ENCODE assay signal across 8 cellular contexts in the genomic region with DNA sequence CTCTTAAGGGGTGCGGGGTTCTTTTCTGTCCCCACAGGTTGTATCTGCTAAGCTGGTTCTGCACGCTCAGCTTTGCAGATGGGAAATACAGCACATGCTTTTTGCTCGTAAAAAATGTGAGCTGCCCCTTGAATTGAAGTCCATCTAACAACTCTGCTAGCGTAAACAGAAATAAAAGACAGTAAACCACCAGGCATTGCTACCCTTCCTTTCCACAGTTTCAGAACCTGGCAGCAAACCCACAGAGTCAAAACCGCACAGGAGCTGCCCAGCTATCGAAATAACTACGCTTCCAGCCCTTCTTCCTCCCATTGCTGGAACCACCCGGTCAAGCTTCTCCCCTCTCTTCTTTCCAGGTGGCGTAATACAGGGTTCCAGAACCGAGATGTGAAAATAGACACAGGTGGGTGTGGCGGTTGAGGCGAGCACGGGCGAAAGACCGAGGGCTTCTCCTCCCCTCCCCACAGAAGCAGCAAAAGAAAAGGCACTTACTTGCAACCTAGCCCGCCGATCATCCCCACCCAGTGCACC. TPM values are rescaled to one million over a fixed set of nuclear protein-coding genes. Genes with fewer than 3 reads are reported as not detected.
DNase-seq lines count a peak whose midpoint lies in the region; ATAC-seq and TF ChIP-seq lines count a peak whose summit lies in the region.

No MANE protein-coding gene starts in this region.

- no peaks in the 10 kb centered on the region for H3K36me3 Mint-ChIP-seq in activated naive CD8-positive, alpha-beta T cell treated with anti-CD3 and anti-CD28 coated beads for 36 hours

- peak overlapping the region; percentile 17 for H3K27ac ChIP-seq in substantia nigra (ENCODE audit: low read depth, low read length, poor library complexity, severe bottlenecking)

- no peak for TF ChIP-seq CTCF in kidney epithelial cell (IDR thresholded peaks at IDR 0.05; ENCODE audit: insufficient read depth, low read length, poor library complexity, severe bottlenecking)

- peaks cover 46% of the 10 kb centered on the region for H3K27me3 Mint-ChIP-seq in activated naive CD8-positive, alpha-beta T cell treated with anti-CD3 and anti-CD28 coated beads for 36 hours

- no peak overlapping the region for H3K27ac Mint-ChIP-seq in activated naive CD8-positive, alpha-beta T cell treated with anti-CD3 and anti-CD28 coated beads for 36 hours

- peak overlapping the region; percentile 72 for H3K4me3 Mint-ChIP-seq in activated naive CD8-positive, alpha-beta T cell treated with anti-CD3 and anti-CD28 coated beads for 36 hours

- no peaks in the 10 kb centered on the region for H3K36me3 ChIP-seq in kidney epithelial cell (ENCODE audit: control insufficient read depth, insufficient read depth, low read length)

- H3K4me1 Mint-ChIP-seq in activated naive CD8-positive, alpha-beta T cell treated with anti-CD3 and anti-CD28 coated beads for 36 hours, result peaks cover 9% of the 10 kb centered on the region

- DNase-seq in SKM-1 treated with dmso at 0.1 percent for 144 hours (lab: John Stamatoyannopoulos, UW; ENCODE audit: unreplicated experiment), result peak; percentile 33
- DNase-seq in SKM-1 (lab: John Stamatoyannopoulos, UW; ENCODE audit: unreplicated experiment), result no peak
- DNase-seq in activated naive CD8-positive, alpha-beta T cell treated with anti-CD3 and anti-CD28 coated beads for 36 hours, result peak; percentile 0
- no peak for DNase-seq in kidney epithelial cell (ENCODE audit: low read depth)
- no peak for DNase-seq in substantia nigra (lab: John Stamatoyannopoulos, UW)
- no peak for DNase-seq in occipital lobe (lab: John Stamatoyannopoulos, UW)
- no peak for DNase-seq in mesenteric fat pad (ENCODE audit: low spot score)

- peak overlapping the region; percentile 50 for H3K4me3 ChIP-seq in kidney epithelial cell (ENCODE audit: low read depth, low read length)

- no peaks in the 10 kb centered on the region for H3K27me3 ChIP-seq in kidney epithelial cell (ENCODE audit: control insufficient read depth, insufficient read depth, low read length)

- ATAC-seq in HG03139 (IDR thresholded peaks at IDR 0.05; ENCODE audit: unreplicated experiment), result peak; percentile 26

- no peaks in the 10 kb centered on the region for H3K9me3 Mint-ChIP-seq in activated naive CD8-positive, alpha-beta T cell treated with anti-CD3 and anti-CD28 coated beads for 36 hours

RNA-seq across cellular contexts. Expression of a gene that starts 0.5 kb away (rescaled TPM):
- not detected for total RNA-seq in activated naive CD8-positive, alpha-beta T cell treated with anti-CD3 and anti-CD28 coated beads for 36 hours
- 7.2 and 8.1 TPM in 2 replicates for total RNA-seq in kidney epithelial cell
- 121 TPM for total RNA-seq in occipital lobe
- 5.7 TPM for total RNA-seq in mesenteric fat pad

Comparison
In these comparisons a context has a peak if more than half of its experiments do, and no peak if none do; other contexts are left out.
1. DNase-seq: peak in SKM-1 treated with dmso at 0.1 percent for 144 hours (single experiment) and activated naive CD8-positive, alpha-beta T cell treated with anti-CD3 and anti-CD28 coated beads for 36 hours (single experiment); none in SKM-1 (single experiment), kidney epithelial cell (single experiment), substantia nigra (0 of 49), occipital lobe (single experiment) and mesenteric fat pad (single experiment).
2. RNA of a gene that starts 0.5 kb away (total RNA-seq): 121 TPM in occipital lobe (single experiment); 7.2 to 8.1 TPM in kidney epithelial cell, 5.7 TPM in mesenteric fat pad (single experiment) and not detected in activated naive CD8-positive, alpha-beta T cell treated with anti-CD3 and anti-CD28 coated beads for 36 hours; every median in the first group is over 10 times any median in the second.